8 cellular contexts compared by ENCODE assay signal in genomic region chr1:226064816-226065248, GRCh38. TPM values are rescaled to one million over a fixed set of nuclear protein-coding genes. Genes with fewer than 3 reads are reported as not detected.
DNase-seq lines count a peak whose midpoint lies in the region; ATAC-seq, FAIRE-seq and TF ChIP-seq lines count a peak whose summit lies in the region.

No MANE protein-coding gene starts in this region.

- H3K9me3 ChIP-seq in HepG2 (ENCODE audit: low read length) = no peaks in the 10 kb centered on the region

- no peak for TF ChIP-seq RAD21 in HepG2 (CRISPR knock-in tag; IDR thresholded peaks at IDR 0.05)

- H3K4me1 ChIP-seq in HepG2 (ENCODE audit: insufficient read depth, low read length) = peaks cover 39% of the 10 kb centered on the region

- TF ChIP-seq EP300 in HepG2 (IDR thresholded peaks at IDR 0.05; ENCODE audit: low read depth in 2 of 2, low read length in 2 of 2) (no peak), HepG2 (CRISPR knock-in tag; IDR thresholded peaks at IDR 0.05; ENCODE audit: borderline replicate concordance) (no peak)

- H2AFZ ChIP-seq in HepG2 (ENCODE audit: low read length) = no peak overlapping the region

- H3K4me2 ChIP-seq in HepG2 (ENCODE audit: low read depth, low read length) = peak overlapping the region; percentile 78

- H4K20me1 ChIP-seq in HepG2 (ENCODE audit: insufficient read depth, low read length) = peaks cover 54% of the 10 kb centered on the region

- DNase-seq in SIG-M5 treated with dmso at 0.1 percent for 504 hours (lab: John Stamatoyannopoulos, UW; ENCODE audit: unreplicated experiment) (peak; percentile 80), SIG-M5 (lab: John Stamatoyannopoulos, UW) (no peak), Kasumi-1 (lab: John Stamatoyannopoulos, UW) (peak; percentile 64 to 75), SKM-1 (lab: John Stamatoyannopoulos, UW; ENCODE audit: unreplicated experiment) (peak; percentile 57), HepG2 (ENCODE audit: low spot score) (peak; percentile 56), islet precursor cell (no peak)
- DNase-seq in central memory CD4-positive, alpha-beta T cell = peak; percentile 55
- peak; percentile 29 for DNase-seq in stimulated activated naive CD8-positive, alpha-beta T cell treated with anti-CD3 and anti-CD28 coated beads, Interleukin-15, Interleukin-2, amounts not matched to agents 100 U/mL and 50 U/mL, for 24 hours

- intact Hi-C loops in HepG2 (cut with micrococcal nuclease; ENCODE audit: unreplicated experiment) = loop anchor here (2.0 to 5.0 kb wide), 2 partner anchors 38 to 56 kb away; no protein-coding TSS in a partner anchor

- H3K4me3 ChIP-seq in HepG2 (replicated peaks in 1 of 3; ENCODE audit: insufficient read depth in 1 of 3, low read depth in 2 of 3, low read length in 3 of 3) = peak overlapping the region; percentile 89 to 97 (median 95); a peak in 5 of 6 replicates

- 5% methylated on average over 5 of the region's 5 CpGs for whole genome bisulfite sequencing in HepG2 (ENCODE audit: low lambda C conversion rate)

- TF ChIP-seq CTCF in HepG2 (CRISPR knock-in tag; IDR thresholded peaks at IDR 0.05) = peak; percentile 76

- FAIRE-seq in HepG2 (lab: Jason Lieb, UNC) = peak; percentile 4

- peaks cover 8 to 45% of the 10 kb centered on the region in 2 experiments for H3K36me3 ChIP-seq in HepG2 (replicated peaks in 1 of 2; ENCODE audit: control insufficient read depth in 1 of 2, insufficient read depth in 2 of 2, low read length in 2 of 2)

- H3K79me2 ChIP-seq in HepG2 (ENCODE audit: insufficient read depth, low read length) = peaks cover 69% of the 10 kb centered on the region

- CTCF ChIA-PET in HepG2 (lab: Yijun Ruan, JAX; ENCODE audit: low intra/inter-chr PET ratio, low total read pairs) = interaction anchor here (1.5 to 3.3 kb wide), 2 partner anchors 56 to 78 kb away, joined by 3 to 32 read pairs; no protein-coding TSS in a partner anchor

- peak overlapping the region; percentile 10 for H3K27ac ChIP-seq in HepG2 (ENCODE audit: extremely low read length, insufficient read depth, low read length)

- in situ Hi-C loops in HepG2 (cut with HindIII; ENCODE audit: extremely low pct_ligation_motif_present, low pct_unique_long_range_greater_than_20kb) = no loop called here

- POLR2A ChIA-PET in HepG2 (lab: Yijun Ruan, JAX) = interaction anchor here (0.5 to 1.5 kb wide), 11 partner anchors 9 to 262 kb away, joined by 3 to 12 read pairs (median 3); partner anchors contain the start of gene SDE2

- no peak for TF ChIP-seq POLR2A in HepG2 (IDR thresholded peaks at IDR 0.05; ENCODE audit: insufficient read depth in 1 of 2, low read depth in 2 of 2, low read length in 2 of 2)

- no peak for ATAC-seq in HepG2
- ATAC-seq in stimulated activated naive CD8-positive, alpha-beta T cell treated with anti-CD3 and anti-CD28 coated beads, Interleukin-15, Interleukin-2, amounts not matched to agents 100 U/mL and 50 U/mL, for 24 hours = no peak

- BruUV-seq in HepG2 (replicated peaks; lab: Mats Ljungman, UMichigan) = no TSS peak

- peak overlapping the region; percentile 51 for H3K9ac ChIP-seq in HepG2 (ENCODE audit: insufficient read depth, low read depth, low read length)

- H3K27me3 ChIP-seq in HepG2 (ENCODE audit: control insufficient read depth in 1 of 2, insufficient read depth in 2 of 2, low read length in 2 of 2) = no peaks in the 10 kb centered on the region; a peak in 1 of 5 replicates

TF ChIP-seq in HepG2, 621 proteins besides CTCF, POLR2A, EP300 and RAD21:
- peak in 1 of 2 experiments; percentile 32; a peak in 1 of 4 replicates for TF ChIP-seq HMGXB4 (CRISPR knock-in tag; IDR thresholded peaks at IDR 0.05; ENCODE audit: borderline replicate concordance in 1 of 2, low read depth in 1 of 2)
- 0 out of 2 replicates have a peak, but pooled peaks have one; percentile 26 for TF ChIP-seq MIXL1 (CRISPR knock-in tag; IDR thresholded peaks at IDR 0.05)
- TF ChIP-seq ZNF782 (CRISPR knock-in tag; IDR thresholded peaks at IDR 0.05; ENCODE audit: borderline replicate concordance) = no peak
- TF ChIP-seq ZNF512 (CRISPR knock-in tag; IDR thresholded peaks at IDR 0.05) = no peak
- TF ChIP-seq SAP130 (CRISPR knock-in tag; IDR thresholded peaks at IDR 0.05; ENCODE audit: low read depth) = 0 out of 2 replicates have a peak, but pooled peaks have one; percentile 3
- peak; percentile 58 for TF ChIP-seq STAG1 (CRISPR knock-in tag; IDR thresholded peaks at IDR 0.05)
- 0 out of 2 replicates have a peak, but pooled peaks have one; percentile 7 for TF ChIP-seq RBFOX2 (IDR thresholded peaks at IDR 0.05; ENCODE audit: low read depth, low read length)
- TF ChIP-seq CHD4 (IDR thresholded peaks at IDR 0.05; ENCODE audit: borderline replicate concordance, low read length) = 0 out of 2 replicates have a peak, but pooled peaks have one; percentile 0
- TF ChIP-seq ZFP36L1 (CRISPR knock-in tag; IDR thresholded peaks at IDR 0.05) = 0 out of 2 replicates have a peak, but pooled peaks have one; percentile 26
- peak; percentile 65; the same call in 1 of the 2 replicates for TF ChIP-seq ARID3A (IDR thresholded peaks at IDR 0.05; ENCODE audit: low read depth, low read length)
- peak; percentile 47; the same call in 1 of the 2 replicates for TF ChIP-seq SMC3 (IDR thresholded peaks at IDR 0.05; ENCODE audit: low read length)
- no peak for TF ChIP-seq BHLHE40 (IDR thresholded peaks at IDR 0.05; ENCODE audit: low read length)

RNA-seq across cellular contexts. Expression of gene H3-3A, which starts 2.3 kb away (rescaled TPM):
- total RNA-seq in HepG2 (2016; rRNA removed; fragmentation: Illumina TruSeq; extraction: Trizol) = 221 and 312 TPM in 2 replicates
- total RNA-seq in HepG2 (2016; cell fraction: cytosol; rRNA removed; fragmentation: Illumina TruSeq; extraction: Trizol; ENCODE audit: low read depth) = 48.7 and 49.7 TPM in 2 replicates
- total RNA-seq in HepG2 (2016; cell fraction: insoluble cytoplasmic fraction; rRNA removed; fragmentation: Illumina TruSeq; extraction: Trizol) = 221 and 332 TPM in 2 replicates
- total RNA-seq in HepG2 (2016; cell fraction: membrane; rRNA removed; fragmentation: Illumina TruSeq; extraction: Trizol) = 115 and 120 TPM in 2 replicates
- total RNA-seq in HepG2 (2016; cell fraction: nucleus; rRNA removed; fragmentation: Illumina TruSeq; extraction: Trizol) = 113 and 117 TPM in 2 replicates
- polyA plus RNA-seq in HepG2 (2011; rRNA removed) = 244 and 320 TPM in 2 replicates
- polyA plus RNA-seq in HepG2 (2011; cell fraction: cytosol; rRNA removed) = 305 and 322 TPM in 2 replicates
- polyA plus RNA-seq in HepG2 (2011; cell fraction: nucleus; rRNA removed) = 46.1 and 49.0 TPM in 2 replicates
- polyA plus RNA-seq in HepG2 (2012) = 222 and 335 TPM in 2 replicates
- 115 and 127 TPM in 2 replicates for polyA plus RNA-seq in HepG2 (2016; cell fraction: cytosol; fragmentation: Illumina TruSeq; extraction: Trizol; ENCODE audit: low read depth)
- 671 and 752 TPM in 2 replicates for polyA plus RNA-seq in HepG2 (2016; cell fraction: insoluble cytoplasmic fraction; fragmentation: Illumina TruSeq; extraction: Trizol; ENCODE audit: low read depth)
- polyA plus RNA-seq in HepG2 (2016; cell fraction: membrane; fragmentation: Illumina TruSeq; extraction: Trizol; ENCODE audit: low read depth) = 212 and 224 TPM in 2 replicates
- 301 and 310 TPM in 2 replicates for polyA plus RNA-seq in HepG2 (2016; cell fraction: nucleus; fragmentation: Illumina TruSeq; extraction: Trizol; ENCODE audit: insufficient read depth, low read depth)
- polyA minus RNA-seq in HepG2 (2011; rRNA and poly(A)+ RNA removed; ENCODE audit: low replicate concordance) = 36.8 and 90.2 TPM in 2 replicates
- 57.0 and 59.4 TPM in 2 replicates for polyA minus RNA-seq in HepG2 (2011; cell fraction: cytosol; rRNA and poly(A)+ RNA removed)
- 29.9 and 35.4 TPM in 2 replicates for polyA minus RNA-seq in HepG2 (2011; cell fraction: nucleus; rRNA and poly(A)+ RNA removed)

Comparison
In these comparisons a context has a peak if more than half of its experiments do, and no peak if none do; other contexts are left out.
1. DNase-seq: peak in SIG-M5 treated with dmso at 0.1 percent for 504 hours (single experiment), Kasumi-1 (2 of 2), SKM-1 (single experiment), central memory CD4-positive, alpha-beta T cell (single experiment), HepG2 (single experiment) and stimulated activated naive CD8-positive, alpha-beta T cell treated with anti-CD3 and anti-CD28 coated beads, Interleukin-15, Interleukin-2, amounts not matched to agents 100 U/mL and 50 U/mL, for 24 hours (single experiment); none in SIG-M5 (single experiment) and islet precursor cell (single experiment).